In genomic region chr10:73042130-73042529, GRCh38 we compare ENCODE assay signal across 15 cellular contexts. TPM values are rescaled to one million over a fixed set of nuclear protein-coding genes. Genes with fewer than 3 reads are reported as not detected.
DNase-seq lines count a peak whose midpoint lies in the region; ATAC-seq, FAIRE-seq and TF ChIP-seq lines count a peak whose summit lies in the region.
"Had no signal": no experiment of that assay in that cellular context is flagged by ENCODE, and none has a peak within 500 bp of the region (broad histone marks: within the 10 kb centered on the region; RNA-seq: fewer than 3 reads in every experiment).

No MANE protein-coding gene starts in this region.

- no peak overlapping the region for H3K27ac ChIP-seq in A549
- peak overlapping the region; percentile 80 for H3K27ac ChIP-seq in PC-3 (ENCODE audit: low read length)
- H3K27ac ChIP-seq in K562 (ENCODE audit: extremely low read depth, low read depth, low read length), result no peak overlapping the region
- H3K27ac ChIP-seq in kidney (ENCODE audit: low read depth in 2 of 2, low read length in 2 of 2), result no peak overlapping the region
- no peak overlapping the region for H3K27ac ChIP-seq in SK-N-SH (ENCODE audit: low read depth in 2 of 2, low read length in 1 of 2)
- H3K27ac ChIP-seq: C4-2B had no signal

- H2AFZ ChIP-seq in PC-3 (ENCODE audit: low read length) (no peak overlapping the region), K562 (ENCODE audit: low read depth, low read length) (no peak overlapping the region), SK-N-SH (ENCODE audit: low read depth) (no peak overlapping the region)

- in situ Hi-C loops in K562 (cut with MboI), result no loop called here

- no peaks in the 10 kb centered on the region for H3K27me3 ChIP-seq in PC-3 (ENCODE audit: low read length)
- no peaks in the 10 kb centered on the region for H3K27me3 ChIP-seq in K562 (ENCODE audit: control insufficient read depth in 2 of 2, insufficient read depth in 2 of 2, low read length in 2 of 2)
- no peaks in the 10 kb centered on the region for H3K27me3 ChIP-seq in SK-N-SH (ENCODE audit: insufficient read depth)
- H3K27me3 ChIP-seq: BE2C had no signal

- CTCF ChIA-PET in A549 (lab: Yijun Ruan, JAX) (no interaction called here), PC-3 (lab: Charles Lee) (no interaction called here), K562 (lab: Yijun Ruan, JAX; ENCODE audit: low intra/inter-chr PET ratio) (no interaction called here), SK-N-SH (lab: Yijun Ruan, JAX) (no interaction called here)

- H3K9me1 ChIP-seq in K562 (ENCODE audit: control insufficient read depth, insufficient read depth, low read length), result no peaks in the 10 kb centered on the region

- TF ChIP-seq CTCF in A549 (IDR thresholded peaks at IDR 0.05), result no peak
- no peak for TF ChIP-seq CTCF in PC-3 (conservative IDR thresholded peaks at IDR 0.05; ENCODE audit: low read depth, low read length)
- no peak for TF ChIP-seq CTCF in K562 (IDR thresholded peaks at IDR 0.05 in 2 of 3, conservative IDR thresholded peaks at IDR 0.05 in 1 of 3; ENCODE audit: insufficient read depth in 2 of 3, low read depth in 1 of 3, low read length in 3 of 3)
- no peak for TF ChIP-seq CTCF in kidney (IDR thresholded peaks at IDR 0.05; ENCODE audit: borderline replicate concordance, extremely low read depth, insufficient read depth)
- no peak for TF ChIP-seq CTCF in SK-N-SH (IDR thresholded peaks at IDR 0.05)

- ATAC-seq in A549 (no peak), PC-3 (no peak), K562 (no peak), GM18870 (IDR thresholded peaks at IDR 0.05; ENCODE audit: unreplicated experiment) (no peak), GM21717 (IDR thresholded peaks at IDR 0.05; ENCODE audit: unreplicated experiment) (no peak)
- ATAC-seq: GM12878, HCT116 had no signal

- intact Hi-C loops in PC-3 (cut with micrococcal nuclease), result loop anchor here (5.0 kb wide), 1 partner anchor 220 kb away; no protein-coding TSS in a partner anchor
- intact Hi-C loops in K562 (cut with micrococcal nuclease), result no loop called here
- intact Hi-C loops in kidney (cut with DNase I), result no loop called here

- H3K4me1 ChIP-seq in A549 (peaks cover 23% of the 10 kb centered on the region), PC-3 (ENCODE audit: insufficient read depth, low read length) (peaks cover 58% of the 10 kb centered on the region), K562 (replicated peaks in 1 of 2; ENCODE audit: control insufficient read depth in 2 of 2, insufficient read depth in 2 of 2, low read length in 2 of 2) (no peaks in the 10 kb centered on the region), kidney (ENCODE audit: control insufficient read depth in 1 of 2, insufficient read depth in 1 of 2, low read depth in 1 of 2, low read length in 2 of 2) (no peaks in the 10 kb centered on the region), SK-N-SH (ENCODE audit: control insufficient read depth in 1 of 2, insufficient read depth in 2 of 2, low read depth in 1 of 2, low read length in 1 of 2) (peaks cover 0 to 20% of the 10 kb centered on the region in 2 experiments; a peak in 2 of 4 replicates)
- H3K4me1 ChIP-seq: BE2C had no signal

- 85% methylated on average over 5 of the region's 5 CpGs for WGBS in A549 (ENCODE audit: missing lambda C conversion rate)
- WGBS in K562 (ENCODE audit: insufficient coverage, low coverage, missing lambda C conversion rate), result 80% methylated on average over 5 of the region's 5 CpGs
- 95% methylated on average over 5 of the region's 5 CpGs for WGBS in SK-N-SH (ENCODE audit: low lambda C conversion rate)

- BruUV-seq in PC-3 (replicated peaks; lab: Mats Ljungman, UMichigan) (TSS peak; percentile 14), K562 (replicated peaks; lab: Mats Ljungman, UMichigan) (no TSS peak)

- DNase-seq in A549 (ENCODE audit: low read depth in 1 of 2, low spot score in 1 of 2) (no peak), PC-3 (no peak), K562 (ENCODE audit: extremely low read depth in 1 of 4, low spot score in 3 of 4) (no peak), kidney (no peak), SK-N-SH (no peak)
- DNase-seq in stimulated activated CD4-positive, alpha-beta T cell treated with anti-CD3 and anti-CD28 coated beads, Interleukin-1b, Interleukin-23, amount 100 ng/mL, for 48 hours, result no peak
- DNase-seq: BE2C; CD4-positive, alpha-beta memory T cell; DMS79 had no signal

- H3K4me3 ChIP-seq in A549, result no peak overlapping the region
- H3K4me3 ChIP-seq in PC-3 (ENCODE audit: low read length), result no peak overlapping the region
- no peak overlapping the region for H3K4me3 ChIP-seq in K562
- H3K4me3 ChIP-seq in kidney (ENCODE audit: low read length in 2 of 2), result no peak overlapping the region
- H3K4me3 ChIP-seq in SK-N-SH (ENCODE audit: low read depth in 2 of 2, low read length in 1 of 2), result no peak overlapping the region
- H3K4me3 ChIP-seq: GM12878 had no signal

- POLR2A ChIA-PET in A549 (lab: Yijun Ruan, JAX) (no interaction called here), PC-3 (lab: Charles Lee; ENCODE audit: unreplicated experiment) (no interaction called here), K562 (lab: Yijun Ruan, JAX) (no interaction called here), SK-N-SH (lab: Yijun Ruan, JAX) (no interaction called here)

- H3F3A ChIP-seq in PC-3 (ENCODE audit: low read length, unreplicated experiment), result peaks cover 30% of the 10 kb centered on the region
- H3F3A ChIP-seq in SK-N-SH (replicated peaks; ENCODE audit: insufficient read depth), result peaks cover 33% of the 10 kb centered on the region

- H3K9me2 ChIP-seq in PC-3 (replicated peaks; ENCODE audit: low read length) (no peaks in the 10 kb centered on the region), SK-N-SH (no peaks in the 10 kb centered on the region)

- H4K20me1 ChIP-seq in PC-3 (ENCODE audit: low read length) (no peaks in the 10 kb centered on the region), K562 (replicated peaks; ENCODE audit: control insufficient read depth, insufficient read depth, low read length) (no peaks in the 10 kb centered on the region), SK-N-SH (ENCODE audit: insufficient read depth) (no peaks in the 10 kb centered on the region)

- TF ChIP-seq POLR2A in A549 (IDR thresholded peaks at IDR 0.05; ENCODE audit: low read length), result no peak
- TF ChIP-seq POLR2A in K562 (conservative IDR thresholded peaks at IDR 0.05), result no peak

- H3K36me3 ChIP-seq in PC-3 (ENCODE audit: low read depth, low read length) (peaks cover 40% of the 10 kb centered on the region), K562 (ENCODE audit: control insufficient read depth, insufficient read depth, low read length) (peaks cover 53% of the 10 kb centered on the region), kidney (ENCODE audit: control insufficient read depth in 1 of 2, insufficient read depth in 2 of 2, low read length in 2 of 2) (no peaks in the 10 kb centered on the region), SK-N-SH (replicated peaks in 1 of 2; ENCODE audit: control insufficient read depth in 1 of 2, insufficient read depth in 2 of 2, low read length in 1 of 2) (peaks cover 30 to 64% of the 10 kb centered on the region in 2 experiments)

- TF ChIP-seq EP300 in A549 (IDR thresholded peaks at IDR 0.05) (no peak), K562 (IDR thresholded peaks at IDR 0.05; ENCODE audit: low read length) (no peak), SK-N-SH (IDR thresholded peaks at IDR 0.05; ENCODE audit: borderline replicate concordance in 1 of 2, low read depth in 1 of 2, low read length in 1 of 2) (no peak)

- TF ChIP-seq RAD21 in A549 (conservative IDR thresholded peaks at IDR 0.05 in 1 of 2, IDR thresholded peaks at IDR 0.05 in 1 of 2) (no peak), K562 (CRISPR knock-in tag; conservative IDR thresholded peaks at IDR 0.05 in 1 of 2, IDR thresholded peaks at IDR 0.05 in 1 of 2) (no peak), SK-N-SH (IDR thresholded peaks at IDR 0.05; ENCODE audit: low read length) (no peak)

- FAIRE-seq in A549 (lab: Jason Lieb, UNC) (no peak), K562 (lab: Jason Lieb, UNC) (no peak), kidney (lab: Jason Lieb, UNC) (peak; percentile 19)
- FAIRE-seq: GM12878, GM18507 had no signal

- H3K4me2 ChIP-seq in A549 (no peak overlapping the region), PC-3 (ENCODE audit: low read length) (peak overlapping the region; percentile 27), K562 (ENCODE audit: insufficient read depth, low read length) (no peak overlapping the region), SK-N-SH (no peak overlapping the region)

- H3K9me3 ChIP-seq in A549 (no peaks in the 10 kb centered on the region), PC-3 (ENCODE audit: low read length) (no peaks in the 10 kb centered on the region), K562 (replicated peaks; ENCODE audit: control insufficient read depth, insufficient read depth, low read depth, low read length) (no peaks in the 10 kb centered on the region), kidney (ENCODE audit: control insufficient read depth in 1 of 2, low read length in 2 of 2) (no peaks in the 10 kb centered on the region), SK-N-SH (no peaks in the 10 kb centered on the region)
- H3K9me3 ChIP-seq: BE2C had no signal

- H3K79me2 ChIP-seq in PC-3 (ENCODE audit: low read length), result peaks cover 21% of the 10 kb centered on the region; the same call in 1 of the 2 replicates
- H3K79me2 ChIP-seq in K562 (ENCODE audit: control insufficient read depth, insufficient read depth, low read length), result no peaks in the 10 kb centered on the region
- H3K79me2 ChIP-seq in SK-N-SH (ENCODE audit: insufficient read depth), result no peaks in the 10 kb centered on the region; the same call in 1 of the 2 replicates

- H3K9ac ChIP-seq in PC-3 (ENCODE audit: low read length) (peak overlapping the region; percentile 45), K562 (ENCODE audit: insufficient read depth in 1 of 2, low read depth in 2 of 2, low read length in 2 of 2) (no peak overlapping the region), kidney (ENCODE audit: low read length in 2 of 2) (no peak overlapping the region), SK-N-SH (no peak overlapping the region)

RNA-seq across cellular contexts. Expression of gene P4HA1, which starts 54.5 kb away (rescaled TPM):
- polyA plus RNA-seq in A549 (2011; rRNA removed) (46.1 and 49.0 TPM in 2 replicates), A549 (2017; fragmentation: RNase III; extraction: RNeasy Plus Mini Kit Qiagen cat#74134 plus additional on column Dnase treatment) (20.6 to 23.7 TPM (median 22.6 TPM) in 3 replicates), K562 (2011; rRNA removed) (149 and 177 TPM in 2 replicates), K562 (2014; fragmentation: Illumina TruSeq; extraction: Trizol) (24.6 and 30.3 TPM in 2 replicates), K562 (2014; fragmentation: Nextera tagmentation; extraction: Ambion mirVana) (10 to 100 TPM; 21.0 to 28.6 TPM), K562 (2014; rRNA removed) (20.2 and 23.1 TPM in 2 replicates), kidney (ENCODE audit: insufficient read depth, low read depth, low replicate concordance) (15.7 TPM), SK-N-SH (2012; rRNA removed) (34.8 and 52.0 TPM in 2 replicates)
- polyA plus RNA-seq in A549 (2012; cell fraction: cytosol; rRNA removed), result 6.6 and 6.9 TPM in 2 replicates
- 4.4 and 6.5 TPM in 2 replicates for polyA plus RNA-seq in A549 (2012; cell fraction: nucleus; rRNA removed)
- 9.3 and 12.4 TPM in 2 replicates for polyA minus RNA-seq in A549 (2011; rRNA and poly(A)+ RNA removed)
- total RNA-seq in PC-3 (2014; rRNA removed) (164 and 181 TPM in 2 replicates), K562 (2014; rRNA removed) (20.2 and 23.4 TPM in 2 replicates), K562 (2014; rRNA removed; fragmentation: Illumina TruSeq; extraction: Trizol) (39.5 and 41.2 TPM in 2 replicates), K562 (2015; rRNA removed; fragmentation: Illumina TruSeq; extraction: Trizol) (28.5 and 31.9 TPM in 2 replicates), K562 (2021) (23.9 and 27.2 TPM in 2 replicates), kidney (25.3 TPM)
- 99.2 and 293 TPM in 2 replicates for total RNA-seq in K562 (2011; cell fraction: chromatin; rRNA removed; ENCODE audit: low replicate concordance)
- total RNA-seq in K562 (2011; cell fraction: nucleolus; rRNA removed), result 97.4 and 123 TPM in 2 replicates
- 210 and 247 TPM in 2 replicates for total RNA-seq in K562 (2011; cell fraction: nucleoplasm; rRNA removed)
- polyA plus RNA-seq in K562 (2011; cell fraction: cytosol; rRNA removed), result 21.1 and 78.8 TPM in 2 replicates
- 36.0 and 74.0 TPM in 2 replicates for polyA plus RNA-seq in K562 (2011; cell fraction: nucleus; rRNA removed)
- polyA plus RNA-seq in K562 (2012), result 43.9 and 45.3 TPM in 2 replicates
- polyA minus RNA-seq in K562 (2011; rRNA and poly(A)+ RNA removed), result 153 and 215 TPM in 2 replicates
- polyA minus RNA-seq in K562 (2011; cell fraction: cytosol; rRNA and poly(A)+ RNA removed), result 47.5 and 48.9 TPM in 2 replicates
- 39.4 and 94.5 TPM in 2 replicates for polyA minus RNA-seq in K562 (2011; cell fraction: nucleus; rRNA and poly(A)+ RNA removed)
- 61.8 and 71.5 TPM in 2 replicates for polyA plus RNA-seq in SK-N-SH (2012; cell fraction: cytosol; rRNA removed)
- 14.7 and 39.7 TPM in 2 replicates for polyA plus RNA-seq in SK-N-SH (2012; cell fraction: nucleus; rRNA removed)

Comparison
In these comparisons a context has a peak if more than half of its experiments do, and no peak if none do; other contexts are left out.
1. Of the 35 proteins assayed by ChIP-seq in both K562 and A549: peak only in K562: none; only in A549: MAFK; in both: none; in neither: 34.